In genomic region chr4:163384434-163384833, GRCh38 we compare ENCODE assay signal across 2 cellular contexts.
TF ChIP-seq lines count a peak whose summit lies in the region.

No MANE protein-coding gene starts in this region.

TF ChIP-seq in GM12878, 131 proteins besides CTCF, POLR2A, EP300 and RAD21 (continued from another document):
- no peak for TF ChIP-seq CBX5 (IDR thresholded peaks at IDR 0.05; ENCODE audit: low read depth)

TF ChIP-seq in WTC11, 78 proteins besides CTCF, POLR2A, EP300 and RAD21 (continued from another document):
- TF ChIP-seq HMGXB4 (CRISPR knock-in tag; IDR thresholded peaks at IDR 0.05) (no peak), GRHL2 (CRISPR knock-in tag; IDR thresholded peaks at IDR 0.05; ENCODE audit: insufficient replicate concordance, severe bottlenecking) (no peak), FOXP1 (CRISPR knock-in tag; IDR thresholded peaks at IDR 0.05; ENCODE audit: borderline replicate concordance) (no peak), GTF2I (CRISPR knock-in tag; conservative IDR thresholded peaks at IDR 0.05) (no peak), TCF7 (CRISPR knock-in tag; IDR thresholded peaks at IDR 0.05; ENCODE audit: low read depth) (no peak), CBFB (CRISPR knock-in tag; IDR thresholded peaks at IDR 0.05; ENCODE audit: low read depth) (no peak), TP53 (CRISPR knock-in tag; IDR thresholded peaks at IDR 0.05) (no peak), ZNF396 (CRISPR knock-in tag; IDR thresholded peaks at IDR 0.05; ENCODE audit: borderline replicate concordance) (no peak), SP1 (CRISPR knock-in tag; conservative IDR thresholded peaks at IDR 0.05) (no peak), SOX15 (CRISPR knock-in tag; IDR thresholded peaks at IDR 0.05) (no peak), ZNF671 (CRISPR knock-in tag; IDR thresholded peaks at IDR 0.05) (no peak)
